In genomic region chr6:52876056-52876787, GRCh38 we compare ENCODE assay signal across 1 cellular context.
A peak's percentile ranks its signal among the peaks of the same experiment; 100 is the strongest.
TF ChIP-seq lines count a peak whose summit lies in the region.

No MANE protein-coding gene starts in this region.

TF ChIP-seq in HepG2, 621 proteins besides CTCF, POLR2A, EP300 and RAD21:
- TF ChIP-seq ARID5B (CRISPR knock-in tag; IDR thresholded peaks at IDR 0.05) (0 out of 2 replicates have a peak, but pooled peaks have one; percentile 15), PTBP1 (IDR thresholded peaks at IDR 0.05; ENCODE audit: low read depth, low read length, poor library complexity, severe bottlenecking) (no peak), ZNF362 (CRISPR knock-in tag; IDR thresholded peaks at IDR 0.05; ENCODE audit: borderline replicate concordance) (peak; percentile 27; the same call in 1 of the 2 replicates), TAF15 (IDR thresholded peaks at IDR 0.05; ENCODE audit: low read depth, low read length, poor library complexity, severe bottlenecking) (no peak), SKI (IDR thresholded peaks at IDR 0.05; ENCODE audit: partially characterized antibody) (no peak), ZNF382 (CRISPR knock-in tag; IDR thresholded peaks at IDR 0.05; ENCODE audit: borderline replicate concordance) (no peak), NR2F6 (IDR thresholded peaks at IDR 0.05) (no peak), NR2F6 (CRISPR knock-in tag; IDR thresholded peaks at IDR 0.05) (no peak), GFI1 (CRISPR knock-in tag; IDR thresholded peaks at IDR 0.05; ENCODE audit: borderline replicate concordance) (no peak), TBX2 (CRISPR knock-in tag; IDR thresholded peaks at IDR 0.05; ENCODE audit: borderline replicate concordance) (no peak), SOX6 (IDR thresholded peaks at IDR 0.05) (no peak), SOX6 (CRISPR knock-in tag; IDR thresholded peaks at IDR 0.05) (peak; percentile 37; the same call in 1 of the 2 replicates), GATAD2A (CRISPR knock-in tag; IDR thresholded peaks at IDR 0.05) (0 out of 2 replicates have a peak, but pooled peaks have one; percentile 23), ZNF530 (CRISPR knock-in tag; IDR thresholded peaks at IDR 0.05; ENCODE audit: low read depth) (no peak), FOXP1 (IDR thresholded peaks at IDR 0.05) (no peak), FOXP1 (CRISPR knock-in tag; IDR thresholded peaks at IDR 0.05) (peak; percentile 28; the same call in 1 of the 2 replicates), FOXA3 (CRISPR knock-in tag; IDR thresholded peaks at IDR 0.05) (peak; percentile 49), PAXIP1 (CRISPR knock-in tag; conservative IDR thresholded peaks at IDR 0.05) (peak; percentile 31; the same call in 1 of the 2 replicates), PAF1 (CRISPR knock-in tag; IDR thresholded peaks at IDR 0.05) (no peak), MAFF (IDR thresholded peaks at IDR 0.05; ENCODE audit: low read depth, low read length) (no peak), RERE (CRISPR knock-in tag; IDR thresholded peaks at IDR 0.05; ENCODE audit: low read depth) (no peak), ZNF280B (CRISPR knock-in tag; IDR thresholded peaks at IDR 0.05; ENCODE audit: borderline replicate concordance) (no peak)
